ENCODE assay signal across 18 cellular contexts in the genomic region with DNA sequence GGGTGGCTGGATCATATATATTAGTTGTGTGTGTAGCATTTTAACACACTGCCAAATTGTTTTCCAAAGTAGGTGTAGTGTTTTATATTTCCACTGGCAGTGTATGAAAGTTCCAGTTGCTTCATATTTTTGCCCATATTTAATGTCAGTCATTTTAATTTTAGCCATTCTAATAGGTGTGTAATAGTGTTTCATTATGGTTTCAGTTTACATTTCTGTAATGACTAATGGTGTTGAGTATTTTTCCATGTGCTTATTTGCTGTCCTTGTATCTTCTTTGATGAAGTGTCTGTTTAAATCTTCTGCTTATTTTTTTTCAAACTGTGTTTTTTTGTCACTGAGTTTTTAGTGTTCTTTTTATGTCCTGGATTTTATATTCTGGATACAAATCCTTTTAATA. TPM values are rescaled to one million over a fixed set of nuclear protein-coding genes. Genes with fewer than 3 reads are reported as not detected.
DNase-seq lines count a peak whose midpoint lies in the region; ATAC-seq and TF ChIP-seq lines count a peak whose summit lies in the region.
"Had no signal": no experiment of that assay in that cellular context is flagged by ENCODE, and none has a peak within 500 bp of the region (broad histone marks: within the 10 kb centered on the region; RNA-seq: fewer than 3 reads in every experiment).

No MANE protein-coding gene starts in this region.

- ATAC-seq in GM18517 (IDR thresholded peaks at IDR 0.05; ENCODE audit: unreplicated experiment) (peak; percentile 57), GM19351 (IDR thresholded peaks at IDR 0.05; ENCODE audit: unreplicated experiment) (peak; percentile 73), lower lobe of right lung (no peak)
- ATAC-seq: left lobe of liver had no signal

- no peak overlapping the region for H3K27ac ChIP-seq in KMS-11
- H3K27ac ChIP-seq in Karpas-422 (ENCODE audit: low read length), result no peak overlapping the region
- H3K27ac ChIP-seq in lower lobe of right lung, result no peak overlapping the region
- H3K27ac ChIP-seq: BLaER1 treated with 17β-estradiol and CSF1 and Interleukin-3, amounts not matched to agents 10 nM and 100 nM; coronary artery; esophagus squamous epithelium; PC-9 had no signal

- no peaks in the 10 kb centered on the region for H3K27me3 ChIP-seq in KMS-11 (ENCODE audit: insufficient read depth, low read depth)
- H3K27me3 ChIP-seq in Karpas-422 (ENCODE audit: low read length), result no peaks in the 10 kb centered on the region
- H3K27me3 ChIP-seq in lower lobe of right lung (ENCODE audit: low read depth), result no peaks in the 10 kb centered on the region
- H3K27me3 ChIP-seq: BLaER1 treated with 17β-estradiol and CSF1 and Interleukin-3, amounts not matched to agents 10 nM and 100 nM; esophagus squamous epithelium had no signal

- H3K79me2 ChIP-seq in KMS-11 (ENCODE audit: insufficient read depth, low read depth) (peaks cover 87% of the 10 kb centered on the region), Karpas-422 (ENCODE audit: low read length) (peaks cover 99% of the 10 kb centered on the region)

- H3K4me1 ChIP-seq in KMS-11 (ENCODE audit: low read depth, poor library complexity, severe bottlenecking), result peaks cover 23% of the 10 kb centered on the region
- H3K4me1 ChIP-seq in Karpas-422 (ENCODE audit: low read length), result peaks cover 30% of the 10 kb centered on the region
- peaks cover 47% of the 10 kb centered on the region for H3K4me1 ChIP-seq in lower lobe of right lung

- H3K36me3 ChIP-seq in KMS-11 (ENCODE audit: insufficient read depth), result no peaks in the 10 kb centered on the region
- peaks cover 20% of the 10 kb centered on the region for H3K36me3 ChIP-seq in Karpas-422 (ENCODE audit: insufficient read depth, low read length)
- H3K36me3 ChIP-seq in lower lobe of right lung, result peaks cover 11% of the 10 kb centered on the region

- TF ChIP-seq CTCF in KMS-11 (conservative IDR thresholded peaks at IDR 0.05; ENCODE audit: low read depth, low read length) (no peak), fibroblast of villous mesenchyme (IDR thresholded peaks at IDR 0.05; ENCODE audit: insufficient read depth, low read depth, low read length) (no peak), lower lobe of right lung (IDR thresholded peaks at IDR 0.05) (no peak)

- H4K20me1 ChIP-seq in KMS-11 (ENCODE audit: insufficient read depth), result peaks cover 5% of the 10 kb centered on the region
- H4K20me1 ChIP-seq in Karpas-422 (ENCODE audit: insufficient read depth, low read depth, low read length), result no peaks in the 10 kb centered on the region

- H2AFZ ChIP-seq in KMS-11 (ENCODE audit: low read depth) (no peak overlapping the region), Karpas-422 (ENCODE audit: low read length) (no peak overlapping the region)
- H2AFZ ChIP-seq: PC-9 had no signal

- H3K4me3 ChIP-seq in KMS-11 (IDR thresholded peaks at IDR 0.05; ENCODE audit: insufficient read depth, low read depth, low read length) (no peak overlapping the region), fibroblast of villous mesenchyme (ENCODE audit: low read depth, low read length) (no peak overlapping the region), Karpas-422 (ENCODE audit: low read length) (no peak overlapping the region), lower lobe of right lung (no peak overlapping the region)
- H3K4me3 ChIP-seq: BLaER1 treated with 17β-estradiol and CSF1 and Interleukin-3, amounts not matched to agents 10 nM and 100 nM; coronary artery; esophagus squamous epithelium; PC-9 had no signal

- intact Hi-C loops in lower lobe of right lung (cut with DNase I), result no loop called here

- H3K4me2 ChIP-seq in KMS-11 (peak overlapping the region; percentile 20; the same call in 1 of the 2 replicates), Karpas-422 (ENCODE audit: low read depth, low read length, poor library complexity, severe bottlenecking) (no peak overlapping the region)
- H3K4me2 ChIP-seq: BLaER1 treated with 17β-estradiol and CSF1 and Interleukin-3, amounts not matched to agents 10 nM and 100 nM; PC-9 had no signal

- DNase-seq in fibroblast of villous mesenchyme (ENCODE audit: low read depth) (peak; percentile 35), Karpas-422 (no peak), lower lobe of right lung (no peak), NCI-H2107 (lab: John Stamatoyannopoulos, UW) (no peak)
- DNase-seq: aorta; DMS79 treated with DMSO at 0.1 percent for 48 hours; esophagus squamous epithelium; naive B cell; NCI-H1694 treated with DMSO at 0.1 percent for 48 hours; NCI-H524; PC-9; stimulated activated CD4-positive, alpha-beta T cell treated with anti-CD3 and anti-CD28 coated beads, Interleukin-15, amount 100 ng/mL, for 24 hours had no signal

- no peaks in the 10 kb centered on the region for H3K9me2 ChIP-seq in Karpas-422 (replicated peaks; ENCODE audit: insufficient read depth, low read length)

- H3K9ac ChIP-seq in KMS-11, result no peak overlapping the region
- H3K9ac ChIP-seq in Karpas-422 (ENCODE audit: low read length), result no peak overlapping the region
- H3K9ac ChIP-seq: BLaER1 treated with 17β-estradiol and CSF1 and Interleukin-3, amounts not matched to agents 10 nM and 100 nM had no signal

- H3K9me3 ChIP-seq in Karpas-422 (ENCODE audit: low read length) (peaks cover 5% of the 10 kb centered on the region), lower lobe of right lung (peaks cover 3% of the 10 kb centered on the region)

RNA-seq across cellular contexts. Expression of a gene that starts 8.7 kb away (rescaled TPM):
- total RNA-seq in fibroblast of villous mesenchyme (16.4 and 18.0 TPM in 2 replicates), lower lobe of right lung (66.5 TPM)
- 16.8 and 29.8 TPM in 2 replicates for total RNA-seq in Karpas-422 (2014; rRNA removed; shearing (Covaris generic); ENCODE audit: low replicate concordance)

Comparison
In these comparisons a context has a peak if more than half of its experiments do, and no peak if none do; other contexts are left out.
1. ATAC-seq: peak in GM18517 (single experiment) and GM19351 (single experiment); none in lower lobe of right lung (0 of 2).